In genomic region chr2:26940001-26940400, GRCh38 we compare ENCODE assay signal across 18 cellular contexts. TPM values are rescaled to one million over a fixed set of nuclear protein-coding genes. Genes with fewer than 3 reads are reported as not detected.
A peak's percentile ranks its signal among the peaks of the same experiment; 100 is the strongest.
DNase-seq lines count a peak whose midpoint lies in the region; ATAC-seq and TF ChIP-seq lines count a peak whose summit lies in the region.
"Had no signal": no experiment of that assay in that cellular context is flagged by ENCODE, and none has a peak within 500 bp of the region (broad histone marks: within the 10 kb centered on the region; RNA-seq: fewer than 3 reads in every experiment).

No MANE protein-coding gene starts in this region.

- H3K27me3 ChIP-seq in SJCRH30: peaks cover 9% of the 10 kb centered on the region; the same call in 1 of the 2 replicates
- H3K27me3 ChIP-seq in trophoblast cell (ENCODE audit: insufficient read depth, low read length): no peaks in the 10 kb centered on the region
- no peaks in the 10 kb centered on the region for H3K27me3 ChIP-seq in Caco-2 (replicated peaks; ENCODE audit: control insufficient read depth, insufficient read depth, low read length)
- H3K27me3 ChIP-seq: BLaER1 had no signal

- intact Hi-C loops in Caco-2 (cut with micrococcal nuclease; ENCODE audit: unreplicated experiment): no loop called here

- no peak overlapping the region for H3K4me2 ChIP-seq in trophoblast cell (ENCODE audit: low read length)
- H3K4me2 ChIP-seq: BLaER1 had no signal

- no peak overlapping the region for H3K23ac ChIP-seq in trophoblast cell (ENCODE audit: low read length)

- TF ChIP-seq CTCF in Caco-2 (IDR thresholded peaks at IDR 0.05; ENCODE audit: insufficient read depth in 1 of 2, low read depth in 1 of 2, low read length in 1 of 2, severe bottlenecking in 1 of 2, unreplicated experiment in 1 of 2): no peak

- no peak for ATAC-seq in HG03097 (IDR thresholded peaks at IDR 0.05; ENCODE audit: low FRiP score, unreplicated experiment)

- no peaks in the 10 kb centered on the region for H3K79me2 ChIP-seq in trophoblast cell (ENCODE audit: control insufficient read depth, insufficient read depth, low read length, poor library complexity)

- H4K8ac ChIP-seq in trophoblast cell (ENCODE audit: low read depth, low read length): no peak overlapping the region

- no peaks in the 10 kb centered on the region for H3K79me1 ChIP-seq in trophoblast cell (ENCODE audit: low read length)

- H3K9me3 Mint-ChIP-seq in Caco-2 (ENCODE audit: unreplicated experiment): no peaks in the 10 kb centered on the region
- H3K9me3 Mint-ChIP-seq: CD14-positive monocyte, HFFc6 had no signal

- peaks cover 7% of the 10 kb centered on the region for H3K27me3 Mint-ChIP-seq in Caco-2 (ENCODE audit: insufficient read depth, unreplicated experiment)

- BruUV-seq in Caco-2 (replicated peaks; lab: Mats Ljungman, UMichigan): no TSS peak

- no peak overlapping the region for H2BK12ac ChIP-seq in trophoblast cell (ENCODE audit: low read length)

- no peak overlapping the region for H2BK120ac ChIP-seq in trophoblast cell (ENCODE audit: insufficient read depth, low read length, poor library complexity)

- no peak overlapping the region for H3K27ac Mint-ChIP-seq in Caco-2 (ENCODE audit: unreplicated experiment)
- H3K27ac Mint-ChIP-seq: CD14-positive monocyte; CD4-positive, alpha-beta memory T cell; HFFc6 had no signal

- POLR2A ChIA-PET in Caco-2 (lab: Charles Lee): interaction anchor here (0.7 kb wide), 1 partner anchor 171 kb away, joined by 5 read pairs; no protein-coding TSS in a partner anchor

- H3K9ac ChIP-seq in trophoblast cell (ENCODE audit: low read length): peak overlapping the region; percentile 49
- H3K9ac ChIP-seq: BLaER1 had no signal

- peak; percentile 86 for DNase-seq in D341Med (ENCODE audit: low spot score)
- peak; percentile 59 to 81 for DNase-seq in NCI-H524 (lab: John Stamatoyannopoulos, UW)
- DNase-seq in SJCRH30: peak; percentile 64 to 81
- DNase-seq in trophoblast cell: no peak
- no peak for DNase-seq in Caco-2
- DNase-seq in 8988T: no peak
- DNase-seq: CD4-positive, alpha-beta memory T cell; DMS153; DMS79; GDM1; HCEC 1CT; HFFc6; IMR-90; KBM-7 had no signal

- H3K4me1 Mint-ChIP-seq in Caco-2 (ENCODE audit: low read depth, unreplicated experiment): peaks cover 6% of the 10 kb centered on the region
- H3K4me1 Mint-ChIP-seq: CD14-positive monocyte had no signal

- H3K14ac ChIP-seq in trophoblast cell (ENCODE audit: low read length): no peak overlapping the region

- H3K36me3 ChIP-seq in SJCRH30: no peaks in the 10 kb centered on the region
- no peaks in the 10 kb centered on the region for H3K36me3 ChIP-seq in trophoblast cell (ENCODE audit: control insufficient read depth in 1 of 2, insufficient read depth in 2 of 2, low read length in 2 of 2)
- H3K36me3 ChIP-seq in Caco-2 (ENCODE audit: control insufficient read depth, insufficient read depth, low read length): no peaks in the 10 kb centered on the region
- H3K36me3 ChIP-seq: BLaER1 had no signal

- CTCF ChIA-PET in Caco-2 (lab: Charles Lee): interaction anchor here (3.8 kb wide), 1 partner anchor 94 kb away, joined by 77 read pairs; no protein-coding TSS in a partner anchor

- H3K27ac ChIP-seq in SJCRH30 (no peak overlapping the region), trophoblast cell (ENCODE audit: low read depth, low read length) (no peak overlapping the region)
- H3K27ac ChIP-seq: 22Rv1, BLaER1 had no signal

- WGBS in trophoblast cell (ENCODE audit: extremely low coverage, insufficient coverage, insufficient read length): no CpG with 5 or more reads among the region's 9 CpGs

- H4K91ac ChIP-seq in trophoblast cell (ENCODE audit: low read depth, low read length): no peak overlapping the region

- H3K18ac ChIP-seq in trophoblast cell (ENCODE audit: low read length): no peak overlapping the region

- H3K4me3 Mint-ChIP-seq in Caco-2 (ENCODE audit: unreplicated experiment): no peak overlapping the region
- H3K4me3 Mint-ChIP-seq: CD14-positive monocyte; CD4-positive, alpha-beta memory T cell; HFFc6 had no signal

- H3K4me1 ChIP-seq in SJCRH30 (no peaks in the 10 kb centered on the region), trophoblast cell (ENCODE audit: control insufficient read depth in 1 of 2, insufficient read depth in 2 of 2, low read length in 2 of 2) (no peaks in the 10 kb centered on the region), Caco-2 (no peaks in the 10 kb centered on the region)
- H3K4me1 ChIP-seq: BLaER1 had no signal

- no peak overlapping the region for H2AK5ac ChIP-seq in trophoblast cell (ENCODE audit: low read length)

- H3K4ac ChIP-seq in trophoblast cell (ENCODE audit: low read depth, low read length): no peak overlapping the region

- H2AFZ ChIP-seq in trophoblast cell (ENCODE audit: insufficient read depth, low read length, poor library complexity): no peak overlapping the region

- H3K4me3 ChIP-seq in SJCRH30: no peak overlapping the region
- H3K4me3 ChIP-seq in trophoblast cell (ENCODE audit: low read depth, low read length): no peak overlapping the region
- H3K4me3 ChIP-seq in Caco-2 (ENCODE audit: low read depth, low read length): no peak overlapping the region
- H3K4me3 ChIP-seq: BLaER1 had no signal

- H3K36me3 Mint-ChIP-seq in Caco-2 (ENCODE audit: insufficient read depth, unreplicated experiment): no peaks in the 10 kb centered on the region
- H3K36me3 Mint-ChIP-seq: CD14-positive monocyte; CD4-positive, alpha-beta memory T cell had no signal

- H3K9me3 ChIP-seq in SJCRH30 (replicated peaks) (no peaks in the 10 kb centered on the region), trophoblast cell (ENCODE audit: insufficient read depth, low read depth, low read length) (peaks cover 1% of the 10 kb centered on the region), Caco-2 (no peaks in the 10 kb centered on the region)
- H3K9me3 ChIP-seq: BLaER1 had no signal

- no peak overlapping the region for H4K12ac ChIP-seq in trophoblast cell (ENCODE audit: low read depth, low read length)

- H2BK5ac ChIP-seq in trophoblast cell (ENCODE audit: low read depth, low read length, poor library complexity): no peak overlapping the region

RNA-seq across cellular contexts. Expression of gene MAPRE3, which starts 30.4 kb away (rescaled TPM):
- total RNA-seq in SJCRH30 (2014; rRNA removed; shearing (Covaris generic)): 0.51 and 0.57 TPM in 2 replicates
- 5.8 and 6.8 TPM in 2 replicates for polyA plus RNA-seq in trophoblast cell (2013)
- 4.9 and 5.7 TPM in 2 replicates for total RNA-seq in Caco-2 (2022)

Comparison
In these comparisons a context has a peak if more than half of its experiments do, and no peak if none do; other contexts are left out.
1. DNase-seq: peak in D341Med (single experiment), NCI-H524 (2 of 2) and SJCRH30 (2 of 2); none in trophoblast cell (0 of 2), Caco-2 (0 of 2) and 8988T (single experiment).